9 cellular contexts compared by ENCODE assay signal in genomic region chr9:127835930-127836586, GRCh38. TPM values are rescaled to one million over a fixed set of nuclear protein-coding genes. Genes with fewer than 3 reads are reported as not detected.
DNase-seq lines count a peak whose midpoint lies in the region; ATAC-seq and TF ChIP-seq lines count a peak whose summit lies in the region.
"Had no signal": no experiment of that assay in that cellular context is flagged by ENCODE, and none has a peak within 500 bp of the region (broad histone marks: within the 10 kb centered on the region; RNA-seq: fewer than 3 reads in every experiment).

No MANE protein-coding gene starts in this region.

- 27% methylated on average over 17 of the region's 19 CpGs for WGBS in mesenchymal stem cell

- H2BK12ac ChIP-seq in mesenchymal stem cell (ENCODE audit: low read length in 2 of 2): peak overlapping the region; percentile 60 to 90

- no peak overlapping the region for H2AK5ac ChIP-seq in mesenchymal stem cell (ENCODE audit: low read length, severe bottlenecking)

- peak overlapping the region; percentile 20 for H4K91ac ChIP-seq in mesenchymal stem cell (ENCODE audit: low read length)

- no peak overlapping the region for H2AFZ ChIP-seq in mesenchymal stem cell (ENCODE audit: low read depth, low read length)

- peak overlapping the region; percentile 6 for H3K4me2 ChIP-seq in mesenchymal stem cell (ENCODE audit: low read length, poor library complexity, severe bottlenecking)

- peak; percentile 33 to 42 for DNase-seq in activated CD4-positive, alpha-beta T cell treated with anti-CD3 and anti-CD28 coated beads, Interleukin-2, amount 50 U/mL, for 48 hours
- DNase-seq in activated CD4-positive, alpha-beta T cell treated with anti-CD3 and anti-CD28 coated beads, Interleukin-2, amount 50 U/mL, for 4 hours: no peak
- DNase-seq in cardiac fibroblast (ENCODE audit: low read depth in 2 of 2): peak; percentile 80 to 84
- DNase-seq in mesenchymal stem cell: peak; percentile 95
- DNase-seq in thoracic aorta (ENCODE audit: low spot score): no peak
- no peak for DNase-seq in foreskin keratinocyte
- DNase-seq: NCI-H524 had no signal

- no peak overlapping the region for H3K23ac ChIP-seq in mesenchymal stem cell (ENCODE audit: low read length in 2 of 2)

- H3K27me3 ChIP-seq in mesenchymal stem cell (ENCODE audit: control insufficient read depth in 1 of 2, insufficient read depth in 1 of 2, low read length in 2 of 2) (no peaks in the 10 kb centered on the region), thoracic aorta (replicated peaks; ENCODE audit: insufficient read depth) (no peaks in the 10 kb centered on the region), foreskin keratinocyte (no peaks in the 10 kb centered on the region)

- peak overlapping the region; percentile 88 for H3K9ac ChIP-seq in mesenchymal stem cell (ENCODE audit: low read length)

- H3K27ac ChIP-seq in mesenchymal stem cell (ENCODE audit: low read length, poor library complexity, severe bottlenecking) (peak overlapping the region; percentile 31), thoracic aorta (peak overlapping the region; percentile 95 to 97), foreskin keratinocyte (no peak overlapping the region)

- H2BK120ac ChIP-seq in mesenchymal stem cell (ENCODE audit: low read depth, low read length): peak overlapping the region; percentile 99

- TF ChIP-seq CTCF in cardiac fibroblast (IDR thresholded peaks at IDR 0.05; ENCODE audit: low read depth, low read length) (no peak), thoracic aorta (IDR thresholded peaks at IDR 0.05) (no peak), foreskin keratinocyte (conservative IDR thresholded peaks at IDR 0.05) (no peak)

- peak overlapping the region; percentile 32 to 97 for H3K4ac ChIP-seq in mesenchymal stem cell (ENCODE audit: low read depth in 1 of 2, low read length in 2 of 2)

- peaks cover 7% of the 10 kb centered on the region for H3K79me1 ChIP-seq in mesenchymal stem cell (replicated peaks; ENCODE audit: low read length, poor library complexity, severe bottlenecking)

- no peak overlapping the region for H3K4me3 ChIP-seq in cardiac fibroblast (replicated peaks in 1 of 2; ENCODE audit: low read depth in 2 of 2, low read length in 2 of 2)
- H3K4me3 ChIP-seq in mesenchymal stem cell (ENCODE audit: insufficient read depth in 1 of 2, low read depth in 1 of 2, low read length in 2 of 2): peak overlapping the region in 1 of 2 experiments; percentile 23
- peak overlapping the region; percentile 58 for H3K4me3 ChIP-seq in thoracic aorta

- H3K14ac ChIP-seq in mesenchymal stem cell (ENCODE audit: low read length in 2 of 2): peak overlapping the region; percentile 35 to 39

- H3K4me1 ChIP-seq in mesenchymal stem cell (ENCODE audit: control insufficient read depth, insufficient read depth, low read depth, low read length): peaks cover 39% of the 10 kb centered on the region
- peaks cover 75 to 97% of the 10 kb centered on the region in 2 donors for H3K4me1 ChIP-seq in thoracic aorta (ENCODE audit: control insufficient read depth in 1 of 2, low read depth in 2 of 2)
- H3K4me1 ChIP-seq in foreskin keratinocyte: no peaks in the 10 kb centered on the region

- ATAC-seq in thoracic aorta (ENCODE audit: insufficient number of reproducible peaks, low FRiP score, low read depth): peak; percentile 10
- no peak for ATAC-seq in GM19023 (IDR thresholded peaks at IDR 0.05; ENCODE audit: unreplicated experiment)
- no peak for ATAC-seq in foreskin keratinocyte
- no peak for ATAC-seq in HG03432 (IDR thresholded peaks at IDR 0.05; ENCODE audit: unreplicated experiment)

- peak overlapping the region; percentile 90 to 95 for H3K18ac ChIP-seq in mesenchymal stem cell (ENCODE audit: low read depth in 1 of 2, low read length in 2 of 2)

- H3K9me3 ChIP-seq in mesenchymal stem cell (ENCODE audit: control insufficient read depth, low read length) (no peaks in the 10 kb centered on the region), thoracic aorta (no peaks in the 10 kb centered on the region)

- H3K36me3 ChIP-seq in mesenchymal stem cell (ENCODE audit: control insufficient read depth in 1 of 2, insufficient read depth in 2 of 2, low read depth in 1 of 2, low read length in 2 of 2): peaks cover 13 to 32% of the 10 kb centered on the region in 2 experiments
- peaks cover 5% of the 10 kb centered on the region for H3K36me3 ChIP-seq in thoracic aorta

- peak overlapping the region; percentile 20 for H4K8ac ChIP-seq in mesenchymal stem cell (ENCODE audit: low read length)

- peak overlapping the region; percentile 49 for H2BK5ac ChIP-seq in mesenchymal stem cell (ENCODE audit: low read depth, low read length, poor library complexity, severe bottlenecking)

- H2BK15ac ChIP-seq in mesenchymal stem cell (ENCODE audit: low read depth, poor library complexity, severe bottlenecking): peak overlapping the region; percentile 18

RNA-seq across cellular contexts. Expression of gene ENG, which starts 18.4 kb away (rescaled TPM):
- polyA plus RNA-seq in mesenchymal stem cell (2013, experiment 1 of 2): 287 TPM
- polyA plus RNA-seq in mesenchymal stem cell (2013, experiment 2 of 2): 284 TPM
- total RNA-seq in thoracic aorta (100 to 1,000 TPM; 239 to 268 TPM), foreskin keratinocyte (3.1 TPM in 2 replicates)
- 4.9 and 5.4 TPM in 2 replicates for polyA plus RNA-seq in foreskin keratinocyte

RNA-seq across cellular contexts. Expression of gene FPGS, which starts 33.4 kb away (rescaled TPM):
- polyA plus RNA-seq in mesenchymal stem cell (2013, experiment 1 of 2): 31.6 TPM
- 30.7 TPM for polyA plus RNA-seq in mesenchymal stem cell (2013, experiment 2 of 2)
- total RNA-seq in thoracic aorta (100 to 1,000 TPM; 119 to 136 TPM), foreskin keratinocyte (72.6 and 77.1 TPM in 2 replicates)
- polyA plus RNA-seq in foreskin keratinocyte: 82.3 and 83.5 TPM in 2 replicates

RNA-seq across cellular contexts. Expression of gene AK1, which starts 41.4 kb away (rescaled TPM):
- 127 TPM for polyA plus RNA-seq in mesenchymal stem cell (2013, experiment 1 of 2)
- polyA plus RNA-seq in mesenchymal stem cell (2013, experiment 2 of 2): 132 TPM
- 10 to 100 TPM; 35.1 to 77.7 TPM for total RNA-seq in thoracic aorta
- 60.7 and 62.6 TPM in 2 replicates for total RNA-seq in foreskin keratinocyte
- 99.6 and 106 TPM in 2 replicates for polyA plus RNA-seq in foreskin keratinocyte

RNA-seq across cellular contexts. Expression of gene CDK9, which starts 50.2 kb away (rescaled TPM):
- 44.3 TPM for polyA plus RNA-seq in mesenchymal stem cell (2013, experiment 1 of 2)
- 43.0 TPM for polyA plus RNA-seq in mesenchymal stem cell (2013, experiment 2 of 2)
- total RNA-seq in thoracic aorta: 100 to 1,000 TPM; 104 to 111 TPM
- total RNA-seq in foreskin keratinocyte: 43.0 and 44.9 TPM in 2 replicates
- polyA plus RNA-seq in foreskin keratinocyte: 52.9 and 58.9 TPM in 2 replicates

RNA-seq across cellular contexts. Expression of gene SH2D3C, which starts 57.6 kb away (rescaled TPM):
- polyA plus RNA-seq in mesenchymal stem cell (2013, experiment 1 of 2): 0.57 TPM
- 0.58 TPM for polyA plus RNA-seq in mesenchymal stem cell (2013, experiment 2 of 2)
- total RNA-seq in thoracic aorta (10 to 100 TPM in 1 of 2 donors, 1 to 10 TPM in 1; 5.3 to 13.1 TPM), foreskin keratinocyte (0.17 and 0.28 TPM in 2 replicates)
- polyA plus RNA-seq in foreskin keratinocyte: 0.16 and 0.28 TPM in 2 replicates

Comparison
In these comparisons a context has a peak if more than half of its experiments do, and no peak if none do; other contexts are left out.
1. DNase-seq: peak in activated CD4-positive, alpha-beta T cell treated with anti-CD3 and anti-CD28 coated beads, Interleukin-2, amount 50 U/mL, for 48 hours (2 of 2), cardiac fibroblast (2 of 2) and mesenchymal stem cell (single experiment); none in activated CD4-positive, alpha-beta T cell treated with anti-CD3 and anti-CD28 coated beads, Interleukin-2, amount 50 U/mL, for 4 hours (0 of 2), thoracic aorta (single experiment) and foreskin keratinocyte (0 of 2).
2. RNA of gene ENG, which starts 18.4 kb away (total RNA-seq): 239 to 268 TPM in thoracic aorta; 3.1 TPM in foreskin keratinocyte; every median in the first group is over 10 times any median in the second.